In genomic region chr19:54137114-54137912, GRCh38 we compare ENCODE assay signal across 1 cellular context.
A peak's percentile ranks its signal among the peaks of the same experiment; 100 is the strongest.
TF ChIP-seq lines count a peak whose summit lies in the region.

TSS of gene CNOT3 (plus strand) at chr19:54137762. CDS start at chr19:54142979, 5,217 bp downstream.

TF ChIP-seq in GM12878, 131 proteins besides CTCF, POLR2A, EP300 and RAD21 (continued from another document and continues in another):
- no peak for TF ChIP-seq ZBTB33 (IDR thresholded peaks at IDR 0.05)
- no peak for TF ChIP-seq MAX (IDR thresholded peaks at IDR 0.05; ENCODE audit: low read depth, low read length)
- 0 out of 4 replicates have a peak, but pooled peaks of 1 of the 2 experiments have one; percentile 1 for TF ChIP-seq SRF (IDR thresholded peaks at IDR 0.05; ENCODE audit: low read depth in 2 of 2, low read length in 2 of 2)
- TF ChIP-seq NR2F1 (conservative IDR thresholded peaks at IDR 0.05), result no peak
- peak; percentile 99 for TF ChIP-seq PKNOX1 (IDR thresholded peaks at IDR 0.05)
- TF ChIP-seq POLR2AphosphoS5 (IDR thresholded peaks at IDR 0.05; ENCODE audit: low read length), result peak; percentile 85
- no peak for TF ChIP-seq GABPA (IDR thresholded peaks at IDR 0.05; ENCODE audit: low read depth)
- no peak for TF ChIP-seq ZNF622 (IDR thresholded peaks at IDR 0.05)
- TF ChIP-seq MEF2A (IDR thresholded peaks at IDR 0.05; ENCODE audit: insufficient read depth, low read depth, low read length), result no peak
- TF ChIP-seq POLR2AphosphoS2 (IDR thresholded peaks at IDR 0.05; ENCODE audit: low read depth, low read length), result peak; percentile 71; the same call in 1 of the 2 replicates
- no peak; the same call in 1 of the 2 replicates for TF ChIP-seq CHD1 (IDR thresholded peaks at IDR 0.05; ENCODE audit: low read depth, low read length)
- peak; percentile 98 for TF ChIP-seq CHD2 (IDR thresholded peaks at IDR 0.05; ENCODE audit: borderline replicate concordance, low read depth, low read length)
- no peak for TF ChIP-seq ZNF687 (IDR thresholded peaks at IDR 0.05)
- no peak for TF ChIP-seq ZNF592 (IDR thresholded peaks at IDR 0.05)
- TF ChIP-seq STAT3 (IDR thresholded peaks at IDR 0.05; ENCODE audit: low read depth, low read length), result no peak
- no peak for TF ChIP-seq IRF5 (IDR thresholded peaks at IDR 0.05; ENCODE audit: borderline replicate concordance)
- no peak for TF ChIP-seq ZNF217 (IDR thresholded peaks at IDR 0.05)
- no peak for TF ChIP-seq JUND (IDR thresholded peaks at IDR 0.05; ENCODE audit: low read depth, low read length)
- TF ChIP-seq GATAD2B (conservative IDR thresholded peaks at IDR 0.05; ENCODE audit: low read depth), result no peak
- TF ChIP-seq IRF3 (IDR thresholded peaks at IDR 0.05), result peak; percentile 99
- peak; percentile 81 for TF ChIP-seq E2F4 (IDR thresholded peaks at IDR 0.05; ENCODE audit: low read depth, low read length)
- TF ChIP-seq BCLAF1 (IDR thresholded peaks at IDR 0.05), result no peak
- no peak for TF ChIP-seq SUZ12 (IDR thresholded peaks at IDR 0.05; ENCODE audit: unreplicated experiment)
- no peak for TF ChIP-seq RUNX3 (IDR thresholded peaks at IDR 0.05; ENCODE audit: low read length)
- TF ChIP-seq ATF3 (IDR thresholded peaks at IDR 0.05; ENCODE audit: borderline replicate concordance, extremely low read depth, low read depth, low read length), result no peak
- no peak for TF ChIP-seq KAT2A (conservative IDR thresholded peaks at IDR 0.05; ENCODE audit: control insufficient read depth, low read depth, low read length)
- TF ChIP-seq E4F1 (IDR thresholded peaks at IDR 0.05; ENCODE audit: borderline replicate concordance, partially characterized antibody), result peak; percentile 44
- no peak for TF ChIP-seq MTA3 (IDR thresholded peaks at IDR 0.05; ENCODE audit: borderline replicate concordance, low read length)
- no peak for TF ChIP-seq ELK1 (IDR thresholded peaks at IDR 0.05; ENCODE audit: low read depth, low read length)
- peak; percentile 26; the same call in 1 of the 2 replicates for TF ChIP-seq MXI1 (IDR thresholded peaks at IDR 0.05; ENCODE audit: low read depth, low read length)
- TF ChIP-seq BHLHE40 (IDR thresholded peaks at IDR 0.05; ENCODE audit: borderline replicate concordance in 1 of 2, low read depth in 2 of 2, low read length in 1 of 2), result 0 out of 4 replicates have a peak, but pooled peaks of 1 of the 2 experiments have one; percentile 14
- no peak for TF ChIP-seq BMI1 (IDR thresholded peaks at IDR 0.05; ENCODE audit: borderline replicate concordance)
